Comparison of ENCODE assay signal across 1 cellular context in genomic region chr12:57093412-57094193, GRCh38.
TF ChIP-seq lines count a peak whose summit lies in the region.

No MANE protein-coding gene starts in this region.

TF ChIP-seq in HEK293, 187 proteins besides CTCF, POLR2A, EP300 and RAD21 (continued from another document):
- no peak for TF ChIP-seq REST (tag by site-specific recombination; IDR thresholded peaks at IDR 0.05)
- TF ChIP-seq ZNF600 (tag by site-specific recombination; IDR thresholded peaks at IDR 0.05) = peak; percentile 58
- TF ChIP-seq ZNF677 (tag by site-specific recombination; IDR thresholded peaks at IDR 0.05) = no peak
